In genomic region chr22:30591191-30591587, GRCh38 we compare ENCODE assay signal across 9 cellular contexts. TPM values are rescaled to one million over a fixed set of nuclear protein-coding genes. Genes with fewer than 3 reads are reported as not detected.
DNase-seq lines count a peak whose midpoint lies in the region; ATAC-seq and TF ChIP-seq lines count a peak whose summit lies in the region.
"Had no signal": no experiment of that assay in that cellular context is flagged by ENCODE, and none has a peak within 500 bp of the region (broad histone marks: within the 10 kb centered on the region; RNA-seq: fewer than 3 reads in every experiment).

No MANE protein-coding gene starts in this region.

- H3K27me3 Mint-ChIP-seq in activated T-cell treated with anti-CD3 and anti-CD28 coated beads, Interleukin-2, amount 50 U/mL, for 4 hours (ENCODE audit: low read depth), result peaks cover 6% of the 10 kb centered on the region

- H3K36me3 Mint-ChIP-seq in activated T-cell treated with anti-CD3 and anti-CD28 coated beads, Interleukin-2, amount 50 U/mL, for 4 hours (ENCODE audit: insufficient read depth), result peaks cover 29% of the 10 kb centered on the region

- H3K9me3 ChIP-seq in BE2C (no peaks in the 10 kb centered on the region), colonic mucosa (no peaks in the 10 kb centered on the region), muscle layer of colon (ENCODE audit: low read length) (no peaks in the 10 kb centered on the region)

- H3K9ac ChIP-seq in KMS-11 (peak overlapping the region; percentile 80), colonic mucosa (ENCODE audit: low read depth in 2 of 2, low read length in 2 of 2) (peak overlapping the region; percentile 54 to 89), muscle layer of colon (ENCODE audit: low read length) (peak overlapping the region; percentile 77)

- H2AFZ ChIP-seq in KMS-11 (ENCODE audit: low read depth), result peak overlapping the region; percentile 37; the same call in 1 of the 2 replicates

- H3K79me2 ChIP-seq in KMS-11 (ENCODE audit: insufficient read depth, low read depth), result peaks cover 30% of the 10 kb centered on the region

- peaks cover 1% of the 10 kb centered on the region for H3K4me1 Mint-ChIP-seq in activated T-cell treated with anti-CD3 and anti-CD28 coated beads, Interleukin-2, amount 50 U/mL, for 4 hours (ENCODE audit: low read depth)

- no peaks in the 10 kb centered on the region for H3K9me3 Mint-ChIP-seq in activated T-cell treated with anti-CD3 and anti-CD28 coated beads, Interleukin-2, amount 50 U/mL, for 4 hours

- peak overlapping the region; percentile 96 for H3K4me2 ChIP-seq in KMS-11

- no peak overlapping the region for H3K4me3 Mint-ChIP-seq in activated T-cell treated with anti-CD3 and anti-CD28 coated beads, Interleukin-2, amount 50 U/mL, for 4 hours

- DNase-seq in BE2C (no peak), colonic mucosa (no peak), NCI-H526 (lab: John Stamatoyannopoulos, UW) (no peak)
- DNase-seq in activated T-cell treated with anti-CD3 and anti-CD28 coated beads, Interleukin-2, amount 50 U/mL, for 4 hours, result no peak

- peak overlapping the region; percentile 81 for H3K27ac ChIP-seq in KMS-11
- H3K27ac ChIP-seq in colonic mucosa, result peak overlapping the region; percentile 71
- H3K27ac ChIP-seq in muscle layer of colon (ENCODE audit: low read depth, low read length), result peak overlapping the region; percentile 10

- no peak for ATAC-seq in activated T-cell treated with anti-CD3 and anti-CD28 coated beads, Interleukin-2, amount 50 U/mL, for 4 hours
- ATAC-seq in HG02623 (IDR thresholded peaks at IDR 0.05; ENCODE audit: unreplicated experiment), result no peak
- no peak for ATAC-seq in GM19023 (IDR thresholded peaks at IDR 0.05; ENCODE audit: unreplicated experiment)

- no peaks in the 10 kb centered on the region for H4K20me1 ChIP-seq in KMS-11 (ENCODE audit: insufficient read depth)

- intact Hi-C loops in colonic mucosa (cut with DNase I), result no loop called here

- H3K36me3 ChIP-seq in BE2C (peaks cover 45% of the 10 kb centered on the region), KMS-11 (ENCODE audit: insufficient read depth) (peaks cover 14% of the 10 kb centered on the region; the same call in 1 of the 2 replicates), colonic mucosa (peaks cover 22% of the 10 kb centered on the region), muscle layer of colon (ENCODE audit: insufficient read depth, low read length) (peaks cover 35% of the 10 kb centered on the region)

- H3K4me3 ChIP-seq in BE2C (ENCODE audit: low read depth, low read length), result peak overlapping the region; percentile 97
- H3K4me3 ChIP-seq in KMS-11 (IDR thresholded peaks at IDR 0.05; ENCODE audit: insufficient read depth, low read depth, low read length), result peak overlapping the region; percentile 69
- peak overlapping the region; percentile 95 for H3K4me3 ChIP-seq in colonic mucosa
- peak overlapping the region; percentile 53 to 99 for H3K4me3 ChIP-seq in muscle layer of colon (ENCODE audit: low read depth in 1 of 2, low read length in 2 of 2)

- TF ChIP-seq CTCF in BE2C (IDR thresholded peaks at IDR 0.05; ENCODE audit: low read depth, low read length), result no peak
- no peak for TF ChIP-seq CTCF in KMS-11 (conservative IDR thresholded peaks at IDR 0.05; ENCODE audit: low read depth, low read length)
- TF ChIP-seq CTCF in colonic mucosa (IDR thresholded peaks at IDR 0.05), result no peak

- H3K4me1 ChIP-seq in BE2C (no peaks in the 10 kb centered on the region), KMS-11 (ENCODE audit: low read depth, poor library complexity, severe bottlenecking) (peaks cover 15% of the 10 kb centered on the region), colonic mucosa (peaks cover 3% of the 10 kb centered on the region), muscle layer of colon (ENCODE audit: insufficient read depth, low read length) (peaks cover 17% of the 10 kb centered on the region)

- H3K27me3 ChIP-seq in BE2C (peaks cover 9% of the 10 kb centered on the region), KMS-11 (ENCODE audit: insufficient read depth, low read depth) (peaks cover 16% of the 10 kb centered on the region; the same call in 1 of the 2 replicates), colonic mucosa (no peaks in the 10 kb centered on the region), muscle layer of colon (ENCODE audit: control insufficient read depth in 1 of 2, insufficient read depth in 2 of 2, low read length in 2 of 2) (no peaks in the 10 kb centered on the region)

RNA-seq across cellular contexts. Expression of gene PES1, which starts 0.5 kb away (rescaled TPM):
- 446 TPM for polyA plus RNA-seq in BE2C (2012; ENCODE audit: insufficient read depth, insufficient read length, low read depth)
- total RNA-seq in colonic mucosa, result 10 to 100 TPM; 44.2 to 98.3 TPM
- 100 to 1,000 TPM; 312 to 373 (median 336) TPM for total RNA-seq in activated T-cell treated with anti-CD3 and anti-CD28 coated beads, Interleukin-2, amount 50 U/mL, for 4 hours

RNA-seq across cellular contexts. Expression of gene TCN2, which starts 15.8 kb away (rescaled TPM):
- 2.5 TPM for polyA plus RNA-seq in BE2C (2012; ENCODE audit: insufficient read depth, insufficient read length, low read depth)
- 10 to 100 TPM in 1 of 2 donors, 1 to 10 TPM in 1; 9.3 to 27.0 TPM for total RNA-seq in colonic mucosa
- under 1 TPM in 2 of 3 donors, not detected in 1; 0.26 to 0.46 TPM for total RNA-seq in activated T-cell treated with anti-CD3 and anti-CD28 coated beads, Interleukin-2, amount 50 U/mL, for 4 hours

RNA-seq across cellular contexts. Expression of gene GAL3ST1, which starts 16.7 kb away (rescaled TPM):
- polyA plus RNA-seq in BE2C (2012; ENCODE audit: insufficient read depth, insufficient read length, low read depth), result not detected
- total RNA-seq in colonic mucosa, result 10 to 100 TPM; 13.4 to 18.8 TPM
- total RNA-seq in activated T-cell treated with anti-CD3 and anti-CD28 coated beads, Interleukin-2, amount 50 U/mL, for 4 hours, result under 1 TPM in 2 of 3 donors, not detected in 1; 0.16 to 0.38 TPM
- total RNA-seq: glomerular endothelial cell had no signal

RNA-seq across cellular contexts. Expression of gene SLC35E4, which starts 44.4 kb away (rescaled TPM):
- 9.2 TPM for polyA plus RNA-seq in BE2C (2012; ENCODE audit: insufficient read depth, insufficient read length, low read depth)
- total RNA-seq in colonic mucosa, result 1 to 10 TPM; 5.7 to 7.0 TPM
- total RNA-seq in activated T-cell treated with anti-CD3 and anti-CD28 coated beads, Interleukin-2, amount 50 U/mL, for 4 hours, result 10 to 100 TPM in 1 of 3 donors, 1 to 10 TPM in 2; 7.3 to 10.9 (median 8.9) TPM

RNA-seq across cellular contexts. Expression of gene SEC14L6, which starts 44.6 kb away (rescaled TPM):
- polyA plus RNA-seq in BE2C (2012; ENCODE audit: insufficient read depth, insufficient read length, low read depth), result not detected
- not detected for total RNA-seq in colonic mucosa
- not detected for total RNA-seq in activated T-cell treated with anti-CD3 and anti-CD28 coated beads, Interleukin-2, amount 50 U/mL, for 4 hours

Comparison
In these comparisons a context has a peak if more than half of its experiments do, and no peak if none do; other contexts are left out.
1. H3K27ac ChIP-seq: peak in every context shown above with its lines; median percentile 81 in KMS-11; 71 in colonic mucosa; 10 in muscle layer of colon.
2. RNA of gene TCN2, which starts 15.8 kb away (total RNA-seq): 9.3 to 27.0 TPM in colonic mucosa; 0.26 to 0.46 TPM in activated T-cell treated with anti-CD3 and anti-CD28 coated beads, Interleukin-2, amount 50 U/mL, for 4 hours; every median in the first group is over 4 times any median in the second.
3. RNA of gene GAL3ST1, which starts 16.7 kb away (total RNA-seq): 13.4 to 18.8 TPM in colonic mucosa; 0.16 to 0.38 TPM in activated T-cell treated with anti-CD3 and anti-CD28 coated beads, Interleukin-2, amount 50 U/mL, for 4 hours; every median in the first group is over 10 times any median in the second.
4. Peak in every context shown above with its lines, with median percentiles within 50 percentile points of each other: H3K4me3 ChIP-seq and H3K9ac ChIP-seq.